In genomic region chr2:152339762-152340286, GRCh38 we compare ENCODE assay signal across 27 cellular contexts.
"Had no signal": no experiment of that assay in that cellular context is flagged by ENCODE, and none has a peak within 500 bp of the region (broad histone marks: within the 10 kb centered on the region; RNA-seq: fewer than 3 reads in every experiment).

No MANE protein-coding gene starts in this region.

- H3K27ac Mint-ChIP-seq: endodermal cell; naive thymus-derived CD4-positive, alpha-beta T cell; nephron progenitor cell; stimulated activated memory B cell treated with anti-CD40 and anti-IgM and Interleukin-4, amounts not matched to agents 10 μg/mL and 1 μg/mL and 100 μg/mL, for 72 hours; stimulated activated naive CD8-positive, alpha-beta T cell treated with anti-CD3 and anti-CD28 coated beads, Interleukin-15, Interleukin-2, amounts not matched to agents 100 ng/mL and 50 ng/mL, for 24 hours had no signal

- H3K36me3 Mint-ChIP-seq: naive thymus-derived CD4-positive, alpha-beta T cell; stimulated activated memory B cell treated with anti-CD40 and anti-IgM and Interleukin-4, amounts not matched to agents 10 μg/mL and 1 μg/mL and 100 μg/mL, for 72 hours had no signal

- FAIRE-seq: colon, kidney, urothelium cell line had no signal

- H3K27me3 ChIP-seq: foreskin keratinocyte, gastroesophageal sphincter, heart left ventricle, hepatocyte, right atrium auricular region, upper lobe of left lung had no signal

- H3K9me3 Mint-ChIP-seq: endodermal cell; nephron progenitor cell; stimulated activated memory B cell treated with anti-CD40 and anti-IgM and Interleukin-4, amounts not matched to agents 10 μg/mL and 1 μg/mL and 100 μg/mL, for 72 hours; stimulated activated naive CD8-positive, alpha-beta T cell treated with anti-CD3 and anti-CD28 coated beads, Interleukin-15, Interleukin-2, amounts not matched to agents 100 ng/mL and 50 ng/mL, for 24 hours had no signal

- H3K36me3 ChIP-seq: prostate gland, right atrium auricular region, spleen, thoracic aorta had no signal

- H3K4me2 ChIP-seq: hepatocyte had no signal

- H3K4me3 ChIP-seq: gastroesophageal sphincter, heart left ventricle, hepatocyte, left lung, prostate gland, right atrium auricular region, skin epidermis, spleen, thoracic aorta, upper lobe of left lung had no signal

- H2AFZ ChIP-seq: hepatocyte had no signal

- H3K27ac ChIP-seq: epithelial cell of prostate, foreskin keratinocyte, gastroesophageal sphincter, heart left ventricle, hepatocyte, prostate gland, right atrium auricular region, skin epidermis, spleen, thoracic aorta had no signal

- ATAC-seq: esophagus mucosa; foreskin keratinocyte; gastroesophageal sphincter; heart left ventricle; left cardiac atrium; naive thymus-derived CD4-positive, alpha-beta T cell; stimulated activated memory B cell treated with anti-CD40 and anti-IgM and Interleukin-4, amounts not matched to agents 10 μg/mL and 1 μg/mL and 100 μg/mL, for 72 hours had no signal

- DNase-seq: effector CD8-positive, alpha-beta T cell; endodermal cell; foreskin keratinocyte; heart left ventricle; kidney; left cardiac atrium; left lung; mesendoderm; midbrain; naive thymus-derived CD4-positive, alpha-beta T cell; nephron progenitor cell; nucleus accumbens; spleen; stimulated activated CD4-positive, alpha-beta T cell treated with anti-CD3 and anti-CD28 coated beads, Interleukin-4, amount 100 ng/mL, for 4 hours; upper lobe of left lung had no signal

- H3K4me3 Mint-ChIP-seq: endodermal cell; naive thymus-derived CD4-positive, alpha-beta T cell; nephron progenitor cell; stimulated activated memory B cell treated with anti-CD40 and anti-IgM and Interleukin-4, amounts not matched to agents 10 μg/mL and 1 μg/mL and 100 μg/mL, for 72 hours; stimulated activated naive CD8-positive, alpha-beta T cell treated with anti-CD3 and anti-CD28 coated beads, Interleukin-15, Interleukin-2, amounts not matched to agents 100 ng/mL and 50 ng/mL, for 24 hours had no signal

- H3K9me3 ChIP-seq: gastroesophageal sphincter, heart left ventricle, left lung, prostate gland, right atrium auricular region, spleen, thoracic aorta, upper lobe of left lung had no signal
